22 cellular contexts compared by ENCODE assay signal in the genomic region with DNA sequence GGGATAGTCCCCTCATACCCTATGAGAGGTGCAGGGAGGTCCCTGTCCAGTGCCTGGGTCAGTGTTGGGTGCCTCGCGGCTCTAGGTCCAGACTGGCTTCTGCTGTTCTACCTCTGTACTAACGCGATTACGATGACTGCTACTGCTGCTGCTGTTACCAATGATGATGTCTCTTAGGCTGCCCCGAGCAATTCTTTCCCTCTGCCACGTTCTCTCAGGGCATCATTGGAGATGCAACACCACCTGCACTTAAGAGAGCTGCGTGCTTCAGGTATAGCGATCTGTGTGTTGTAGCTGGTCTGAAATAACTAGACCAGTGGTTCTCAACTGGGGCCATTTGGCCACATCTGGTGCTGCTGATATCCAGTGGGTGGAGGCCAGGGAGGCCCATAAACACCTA. TPM values are rescaled to one million over a fixed set of nuclear protein-coding genes. Genes with fewer than 3 reads are reported as not detected.
DNase-seq lines count a peak whose midpoint lies in the region; ATAC-seq and TF ChIP-seq lines count a peak whose summit lies in the region.
"Had no signal": no experiment of that assay in that cellular context is flagged by ENCODE, and none has a peak within 500 bp of the region (broad histone marks: within the 10 kb centered on the region; RNA-seq: fewer than 3 reads in every experiment).

No MANE protein-coding gene starts in this region.

- TF ChIP-seq CTCF in Panc1 (IDR thresholded peaks at IDR 0.05): no peak

- H2BK12ac ChIP-seq in neuronal stem cell (ENCODE audit: low read length): peak overlapping the region; percentile 51

- POLR2A ChIA-PET in Panc1 (lab: Charles Lee): no interaction called here

- H3K4me1 ChIP-seq in Panc1 (ENCODE audit: control insufficient read depth, insufficient read depth, low read length) (no peaks in the 10 kb centered on the region), neuronal stem cell (ENCODE audit: control insufficient read depth in 2 of 2, insufficient read depth in 1 of 2, low read depth in 1 of 2, low read length in 2 of 2) (peaks cover 11 to 20% of the 10 kb centered on the region in 2 donors)
- H3K4me1 ChIP-seq: A549 had no signal

- H3K4me3 ChIP-seq in Panc1 (ENCODE audit: low read depth in 2 of 2, low read length in 2 of 2) (no peak overlapping the region), neuronal stem cell (ENCODE audit: low read length in 2 of 2) (no peak overlapping the region)
- H3K4me3 ChIP-seq: A549; BLaER1 treated with 17β-estradiol and CSF1 and Interleukin-3, amounts not matched to agents 10 nM and 100 nM; GM12878 had no signal

- H3K36me3 ChIP-seq in Panc1 (ENCODE audit: control insufficient read depth, insufficient read depth, low read length): no peaks in the 10 kb centered on the region
- H3K36me3 ChIP-seq in neuronal stem cell (replicated peaks in 1 of 2; ENCODE audit: control insufficient read depth in 2 of 2, insufficient read depth in 2 of 2, low read length in 2 of 2): peaks cover 0 to 87% of the 10 kb centered on the region in 2 donors
- H3K36me3 ChIP-seq: BLaER1 treated with 17β-estradiol and CSF1 and Interleukin-3, amounts not matched to agents 10 nM and 100 nM had no signal

- H3K9ac ChIP-seq in neuronal stem cell (ENCODE audit: low read depth, low read length, poor library complexity): no peak overlapping the region
- H3K9ac ChIP-seq: BLaER1 treated with 17β-estradiol and CSF1 and Interleukin-3, amounts not matched to agents 10 nM and 100 nM had no signal

- H4K91ac ChIP-seq in neuronal stem cell (ENCODE audit: low read depth, low read length, poor library complexity): no peak overlapping the region

- H2BK120ac ChIP-seq in neuronal stem cell (ENCODE audit: low read depth, low read length): no peak overlapping the region

- no peak overlapping the region for H3K23ac ChIP-seq in neuronal stem cell (ENCODE audit: low read depth, low read length, poor library complexity)

- H3K4ac ChIP-seq in neuronal stem cell (ENCODE audit: low read length): no peak overlapping the region

- WGBS in neuronal stem cell (ENCODE audit: extremely low coverage in 2 of 2, insufficient read length in 2 of 2, insufficient replicate concordance in 1 of 2), 2 donors: no CpG with 5 or more reads among the region's 9 CpGs

- DNase-seq in Panc1 (ENCODE audit: low read depth, low spot score): no peak
- DNase-seq in neuronal stem cell (ENCODE audit: low spot score): no peak
- DNase-seq in posterior vena cava (ENCODE audit: low spot score): peak; percentile 53
- DNase-seq in activated CD4-positive, alpha-beta T cell treated with anti-CD3 and anti-CD28 coated beads for 4 hours: no peak
- DNase-seq: AML-193; CD4-positive, alpha-beta memory T cell; CD4-positive, CD25-positive, alpha-beta regulatory T cell; CD8-positive, alpha-beta memory T cell; COR-L47; DMS 273 treated with DMSO at 0.1 percent for 48 hours; DMS153; DMS53; DMS79; DND-41; EL; GDM1 had no signal

- no peaks in the 10 kb centered on the region for H3K79me1 ChIP-seq in neuronal stem cell (ENCODE audit: low read depth, low read length)

- H3K27ac ChIP-seq in Panc1 (ENCODE audit: low read length) (no peak overlapping the region), neuronal stem cell (replicated peaks; ENCODE audit: low read length) (no peak overlapping the region)
- H3K27ac ChIP-seq: 22Rv1; A549; BLaER1 treated with 17β-estradiol and CSF1 and Interleukin-3, amounts not matched to agents 10 nM and 100 nM; C4-2B had no signal

- H2BK15ac ChIP-seq in neuronal stem cell (ENCODE audit: low read length): no peak overlapping the region

- no peak overlapping the region for H4K8ac ChIP-seq in neuronal stem cell (ENCODE audit: low read depth, low read length)

- no peak overlapping the region for H2BK5ac ChIP-seq in neuronal stem cell (ENCODE audit: low read length)

- no peak overlapping the region for H2AFZ ChIP-seq in neuronal stem cell (ENCODE audit: low read length)

- no peak overlapping the region for H3K4me2 ChIP-seq in neuronal stem cell (ENCODE audit: insufficient read depth, low read length, poor library complexity, severe bottlenecking)
- H3K4me2 ChIP-seq: A549 had no signal

- H3K27me3 ChIP-seq in Panc1 (ENCODE audit: control insufficient read depth, insufficient read depth, low read length): peaks cover 3% of the 10 kb centered on the region; the same call in 1 of the 2 replicates
- H3K27me3 ChIP-seq in neuronal stem cell (ENCODE audit: control insufficient read depth in 3 of 3, insufficient read depth in 3 of 3, low read depth in 1 of 3, low read length in 3 of 3): no peaks in the 10 kb centered on the region
- H3K27me3 ChIP-seq: BLaER1 treated with 17β-estradiol and CSF1 and Interleukin-3, amounts not matched to agents 10 nM and 100 nM had no signal

- no peak overlapping the region for H3K14ac ChIP-seq in neuronal stem cell (ENCODE audit: low read length)

- CTCF ChIA-PET in Panc1 (lab: Charles Lee): no interaction called here

- BruUV-seq in Panc1 (replicated peaks; lab: Mats Ljungman, UMichigan): no TSS peak

- ATAC-seq in Panc1 (0 out of 2 replicates have a peak, but pooled peaks have one; percentile 10), GM21515 (IDR thresholded peaks at IDR 0.05; ENCODE audit: unreplicated experiment) (no peak)
- ATAC-seq: A549, GM12878 had no signal

- H2AK5ac ChIP-seq in neuronal stem cell (ENCODE audit: low read depth, low read length): peak overlapping the region; percentile 6

- no peak overlapping the region for H3K18ac ChIP-seq in neuronal stem cell (ENCODE audit: low read length)

- in situ Hi-C loops in Panc1 (cut with HindIII; ENCODE audit: low pct_unique_long_range_greater_than_20kb, low sequenced_read_pairs): no loop called here

- H3K9me3 ChIP-seq in Panc1 (ENCODE audit: control insufficient read depth, insufficient read depth, low read depth, low read length) (no peaks in the 10 kb centered on the region), neuronal stem cell (replicated peaks in 1 of 2; ENCODE audit: control insufficient read depth in 2 of 2, insufficient read depth in 1 of 2, low read depth in 1 of 2, low read length in 2 of 2) (peaks cover 0 to 5% of the 10 kb centered on the region in 2 donors)
- H3K9me3 ChIP-seq: A549; BLaER1 treated with 17β-estradiol and CSF1 and Interleukin-3, amounts not matched to agents 10 nM and 100 nM had no signal

- intact Hi-C loops in Panc1 (cut with micrococcal nuclease; ENCODE audit: unreplicated experiment): no loop called here
- intact Hi-C loops in posterior vena cava (cut with DNase I): no loop called here

RNA-seq across cellular contexts. Expression of a gene that starts 36.9 kb away (rescaled TPM):
- 6.6 TPM for total RNA-seq in Panc1 (2021; ENCODE audit: unreplicated experiment)
- 3.9 TPM for polyA plus RNA-seq in Panc1 (2012; ENCODE audit: insufficient read length)
- 10.4 TPM for polyA plus RNA-seq in neuronal stem cell (2013, experiment 1 of 2)
- 11.4 TPM for polyA plus RNA-seq in neuronal stem cell (2013, experiment 2 of 2)
- total RNA-seq in posterior vena cava: 10 to 100 TPM in 1 of 2 donors, 1 to 10 TPM in 1; 6.2 to 10.8 TPM
- total RNA-seq: CD4-positive, CD25-positive, alpha-beta regulatory T cell had no signal
- polyA plus RNA-seq: CD4-positive, CD25-positive, alpha-beta regulatory T cell had no signal
